In genomic region chr3:141845407-141846049, GRCh38 we compare ENCODE assay signal across 10 cellular contexts. TPM values are rescaled to one million over a fixed set of nuclear protein-coding genes. Genes with fewer than 3 reads are reported as not detected.
DNase-seq lines count a peak whose midpoint lies in the region; ATAC-seq, FAIRE-seq and TF ChIP-seq lines count a peak whose summit lies in the region.
"Had no signal": no experiment of that assay in that cellular context is flagged by ENCODE, and none has a peak within 500 bp of the region (broad histone marks: within the 10 kb centered on the region; RNA-seq: fewer than 3 reads in every experiment).

No MANE protein-coding gene starts in this region.

- H3K27ac ChIP-seq in A673 (ENCODE audit: low read depth, low read length, poor library complexity, severe bottlenecking) = no peak overlapping the region

- DNase-seq in A673 (ENCODE audit: low spot score) = peak; percentile 23
- DNase-seq in Kasumi-1 (lab: John Stamatoyannopoulos, UW) = peak; percentile 4 to 23
- peak; percentile 42 for DNase-seq in activated CD8-positive, alpha-beta memory T cell treated with anti-CD3 and anti-CD28 coated beads, Interleukin-2, amount 50 U/mL, for 4 hours
- DNase-seq in islet precursor cell = peak; percentile 69
- DNase-seq in NCI-H1417 treated with DMSO at 0.1 percent for 48 hours (lab: John Stamatoyannopoulos, UW) = no peak
- no peak for DNase-seq in COLO668 (lab: John Stamatoyannopoulos, UW; ENCODE audit: unreplicated experiment)
- no peak for DNase-seq in H54 (ENCODE audit: insufficient read length, low spot score)
- DNase-seq: naive B cell, NCI-H1048 had no signal

- H3K36me3 ChIP-seq in A673 (ENCODE audit: insufficient read depth, low read length, poor library complexity, severe bottlenecking) = no peaks in the 10 kb centered on the region

- CTCF ChIA-PET in A673 (lab: Charles Lee) = no interaction called here

- H3K27me3 ChIP-seq in A673 (replicated peaks; ENCODE audit: insufficient read depth, low read depth, low read length, poor library complexity) = no peaks in the 10 kb centered on the region

- no peak overlapping the region for H3K4me3 ChIP-seq in A673 (ENCODE audit: low read depth, low read length, poor library complexity, severe bottlenecking)

- intact Hi-C loops in A673 (cut with micrococcal nuclease; ENCODE audit: unreplicated experiment) = no loop called here

- no peak for FAIRE-seq in H54 (lab: Jason Lieb, UNC)

- POLR2A ChIA-PET in A673 (lab: Charles Lee; ENCODE audit: low non-redundant PET) = no interaction called here

- no peaks in the 10 kb centered on the region for H3K9me3 ChIP-seq in A673 (ENCODE audit: low read depth, low read length, poor library complexity, severe bottlenecking)

- H3K4me1 ChIP-seq in A673 (ENCODE audit: insufficient read depth, low read length, poor library complexity, severe bottlenecking) = no peaks in the 10 kb centered on the region

- no TSS peak for BruUV-seq in A673 (replicated peaks; lab: Mats Ljungman, UMichigan)

- ATAC-seq in HG02759 (IDR thresholded peaks at IDR 0.05; ENCODE audit: unreplicated experiment) = no peak

- TF ChIP-seq POLR2A in H54 (IDR thresholded peaks at IDR 0.05; ENCODE audit: low read depth, low read length) = no peak

- TF ChIP-seq CTCF in A673 (conservative IDR thresholded peaks at IDR 0.05; ENCODE audit: low read depth, low read length) = peak; percentile 37; the same call in 1 of the 2 replicates

RNA-seq across cellular contexts. Expression of gene ATP1B3, which starts 30.9 kb away (rescaled TPM):
- total RNA-seq in A673 (2021) = 130 and 167 TPM in 2 replicates

Comparison
In these comparisons a context has a peak if more than half of its experiments do, and no peak if none do; other contexts are left out.
1. DNase-seq: peak in A673 (single experiment), Kasumi-1 (2 of 2), activated CD8-positive, alpha-beta memory T cell treated with anti-CD3 and anti-CD28 coated beads, Interleukin-2, amount 50 U/mL, for 4 hours (single experiment) and islet precursor cell (single experiment); none in NCI-H1417 treated with DMSO at 0.1 percent for 48 hours (single experiment), COLO668 (single experiment) and H54 (single experiment).